1 cellular context compared by ENCODE assay signal in genomic region chr17:8187517-8188407, GRCh38.
TF ChIP-seq lines count a peak whose summit lies in the region.

No MANE protein-coding gene starts in this region.

TF ChIP-seq in IMR-90, 13 proteins besides CTCF, POLR2A, EP300 and RAD21:
- peak; percentile 2; the same call in 1 of the 2 replicates for TF ChIP-seq MAZ (IDR thresholded peaks at IDR 0.05; ENCODE audit: borderline replicate concordance, low read depth, low read length)
- peak; percentile 4; the same call in 1 of the 2 replicates for TF ChIP-seq MAFK (IDR thresholded peaks at IDR 0.05; ENCODE audit: low read depth, low read length)
- no peak for TF ChIP-seq ELK1 (IDR thresholded peaks at IDR 0.05; ENCODE audit: borderline replicate concordance, low read depth, low read length)
- TF ChIP-seq CEBPB (IDR thresholded peaks at IDR 0.05; ENCODE audit: low read depth, low read length), result no peak; the same call in 1 of the 2 replicates
- no peak for TF ChIP-seq CHD1 (IDR thresholded peaks at IDR 0.05; ENCODE audit: low read depth, low read length)
- TF ChIP-seq RCOR1 (IDR thresholded peaks at IDR 0.05; ENCODE audit: insufficient replicate concordance, low read length), result peak; percentile 74
- no peak for TF ChIP-seq NFE2L2 (IDR thresholded peaks at IDR 0.05; ENCODE audit: low read depth, low read length)
- no peak for TF ChIP-seq RFX5 (IDR thresholded peaks at IDR 0.05; ENCODE audit: low read depth, low read length)
- peak; percentile 85; the same call in 1 of the 2 replicates for TF ChIP-seq USF2 (IDR thresholded peaks at IDR 0.05; ENCODE audit: low read depth, low read length)
- peak; percentile 94 for TF ChIP-seq MXI1 (IDR thresholded peaks at IDR 0.05; ENCODE audit: borderline replicate concordance, low read depth, low read length)
- TF ChIP-seq BHLHE40 (IDR thresholded peaks at IDR 0.05; ENCODE audit: low read depth, low read length), result no peak
- TF ChIP-seq FOS (IDR thresholded peaks at IDR 0.05; ENCODE audit: low read depth, low read length), result peak; percentile 94
- TF ChIP-seq SMC3 (IDR thresholded peaks at IDR 0.05; ENCODE audit: low read depth, low read length), result no peak
